In genomic region chr15:58639002-58639756, GRCh38 we compare ENCODE assay signal across 18 cellular contexts.
A peak's percentile ranks its signal among the peaks of the same experiment; 100 is the strongest.
DNase-seq lines count a peak whose midpoint lies in the region; ATAC-seq and TF ChIP-seq lines count a peak whose summit lies in the region.
"Had no signal": no experiment of that assay in that cellular context is flagged by ENCODE, and none has a peak within 500 bp of the region (broad histone marks: within the 10 kb centered on the region; RNA-seq: fewer than 3 reads in every experiment).

No MANE protein-coding gene starts in this region.

- no peaks in the 10 kb centered on the region for H3K27me3 Mint-ChIP-seq in stimulated activated naive CD8-positive, alpha-beta T cell treated with anti-CD3 and anti-CD28 coated beads, Interleukin-15, Interleukin-2, amounts not matched to agents 100 ng/mL and 50 ng/mL, for 24 hours
- H3K27me3 Mint-ChIP-seq in immature natural killer cell (ENCODE audit: low read depth in 3 of 3) = no peaks in the 10 kb centered on the region
- H3K27me3 Mint-ChIP-seq in progenitor cell of endocrine pancreas = no peaks in the 10 kb centered on the region
- H3K27me3 Mint-ChIP-seq: activated CD8-positive, alpha-beta memory T cell treated with anti-CD3 and anti-CD28 coated beads, Interleukin-2, amount 10 ng/mL, durations not matched to agents 7 days and 5 days had no signal

- ATAC-seq in activated CD4-positive, CD25-positive, alpha-beta regulatory T cell treated with anti-CD3 and anti-CD28 coated beads, Interleukin-2, amount 50 U/mL, for 24 hours = peak; percentile 78 to 86
- no peak for ATAC-seq in stimulated activated naive CD8-positive, alpha-beta T cell treated with anti-CD3 and anti-CD28 coated beads, Interleukin-15, Interleukin-2, amounts not matched to agents 100 U/mL and 50 U/mL, for 24 hours
- ATAC-seq: activated CD8-positive, alpha-beta memory T cell treated with anti-CD3 and anti-CD28 coated beads, Interleukin-2, amount 10 ng/mL, durations not matched to agents 7 days and 5 days; left ventricle myocardium superior; upper lobe of right lung had no signal

- H3K4me3 Mint-ChIP-seq in stimulated activated naive CD8-positive, alpha-beta T cell treated with anti-CD3 and anti-CD28 coated beads, Interleukin-15, Interleukin-2, amounts not matched to agents 100 ng/mL and 50 ng/mL, for 24 hours = no peak overlapping the region
- H3K4me3 Mint-ChIP-seq in immature natural killer cell (no peak overlapping the region), progenitor cell of endocrine pancreas (ENCODE audit: low read depth) (no peak overlapping the region)
- H3K4me3 Mint-ChIP-seq: activated CD8-positive, alpha-beta memory T cell treated with anti-CD3 and anti-CD28 coated beads, Interleukin-2, amount 10 ng/mL, durations not matched to agents 7 days and 5 days had no signal

- no peak for TF ChIP-seq CTCF in progenitor cell of endocrine pancreas (IDR thresholded peaks at IDR 0.05; ENCODE audit: unreplicated experiment)

- no peaks in the 10 kb centered on the region for H3K9me3 Mint-ChIP-seq in stimulated activated naive CD8-positive, alpha-beta T cell treated with anti-CD3 and anti-CD28 coated beads, Interleukin-15, Interleukin-2, amounts not matched to agents 100 ng/mL and 50 ng/mL, for 24 hours
- H3K9me3 Mint-ChIP-seq in immature natural killer cell = no peaks in the 10 kb centered on the region
- no peaks in the 10 kb centered on the region for H3K9me3 Mint-ChIP-seq in progenitor cell of endocrine pancreas (ENCODE audit: low read depth)

- peak overlapping the region; percentile 61 for H3K27ac Mint-ChIP-seq in stimulated activated naive CD8-positive, alpha-beta T cell treated with anti-CD3 and anti-CD28 coated beads, Interleukin-15, Interleukin-2, amounts not matched to agents 100 ng/mL and 50 ng/mL, for 24 hours
- peak overlapping the region; percentile 52 to 88 (median 66) for H3K27ac Mint-ChIP-seq in immature natural killer cell
- no peak overlapping the region for H3K27ac Mint-ChIP-seq in progenitor cell of endocrine pancreas
- H3K27ac Mint-ChIP-seq: activated CD8-positive, alpha-beta memory T cell treated with anti-CD3 and anti-CD28 coated beads, Interleukin-2, amount 10 ng/mL, durations not matched to agents 7 days and 5 days had no signal

- peaks cover 15% of the 10 kb centered on the region for H3K4me1 Mint-ChIP-seq in stimulated activated naive CD8-positive, alpha-beta T cell treated with anti-CD3 and anti-CD28 coated beads, Interleukin-15, Interleukin-2, amounts not matched to agents 100 ng/mL and 50 ng/mL, for 24 hours (ENCODE audit: low read depth)
- H3K4me1 Mint-ChIP-seq in immature natural killer cell (peaks cover 8 to 34% of the 10 kb centered on the region in 2 donors), progenitor cell of endocrine pancreas (ENCODE audit: low read depth) (no peaks in the 10 kb centered on the region)

- peaks cover 55% of the 10 kb centered on the region for H3K36me3 Mint-ChIP-seq in stimulated activated naive CD8-positive, alpha-beta T cell treated with anti-CD3 and anti-CD28 coated beads, Interleukin-15, Interleukin-2, amounts not matched to agents 100 ng/mL and 50 ng/mL, for 24 hours (ENCODE audit: low read depth)
- H3K36me3 Mint-ChIP-seq in immature natural killer cell (peaks cover 28 to 34% (median 31%) of the 10 kb centered on the region in 3 donors), progenitor cell of endocrine pancreas (ENCODE audit: insufficient read depth) (peaks cover 20% of the 10 kb centered on the region)

- DNase-seq in activated CD4-positive, CD25-positive, alpha-beta regulatory T cell (lab: John Stamatoyannopoulos, UW) = no peak
- no peak for DNase-seq in stimulated activated naive CD8-positive, alpha-beta T cell treated with anti-CD3 and anti-CD28 coated beads, Interleukin-15, Interleukin-2, amounts not matched to agents 100 U/mL and 50 U/mL, for 24 hours
- DNase-seq in immature natural killer cell = no peak
- no peak for DNase-seq in effector CD4-positive, alpha-beta T cell
- no peak for DNase-seq in progenitor cell of endocrine pancreas (ENCODE audit: low spot score, unreplicated experiment)
- no peak for DNase-seq in SW 1271 (lab: John Stamatoyannopoulos, UW)
- DNase-seq: activated CD8-positive, alpha-beta memory T cell treated with anti-CD3 and anti-CD28 coated beads, Interleukin-2, amount 10 ng/mL, durations not matched to agents 7 days and 5 days; GOT3; Karpas-422; left ventricle myocardium superior; MV-4-11; NCI-H1436 treated with DMSO at 0.1 percent for 48 hours; NCI-H446; NCI-H774; stimulated activated CD8-positive, alpha-beta memory T cell treated with anti-CD3 and anti-CD28 coated beads, Interleukin-4, amount 100 ng/mL, for 48 hours; upper lobe of right lung had no signal
